ENCODE assay signal across 1 cellular context in genomic region chr2:66501267-66501666, GRCh38.
TF ChIP-seq lines count a peak whose summit lies in the region.

No MANE protein-coding gene starts in this region.

TF ChIP-seq in HepG2, 621 proteins besides CTCF, POLR2A, EP300 and RAD21 (continued from another document):
- TF ChIP-seq POGK (CRISPR knock-in tag; conservative IDR thresholded peaks at IDR 0.05) (no peak), FOXK2 (IDR thresholded peaks at IDR 0.05) (no peak), MAFK (conservative IDR thresholded peaks at IDR 0.05 in 1 of 2, IDR thresholded peaks at IDR 0.05 in 1 of 2; ENCODE audit: low read length in 2 of 2) (peak; percentile 66 to 77; a peak in 3 of 4 replicates)
